ENCODE assay signal across 18 cellular contexts in genomic region chr10:74373059-74373458, GRCh38.
DNase-seq lines count a peak whose midpoint lies in the region; ATAC-seq and TF ChIP-seq lines count a peak whose summit lies in the region.
"Had no signal": no experiment of that assay in that cellular context is flagged by ENCODE, and none has a peak within 500 bp of the region (broad histone marks: within the 10 kb centered on the region; RNA-seq: fewer than 3 reads in every experiment).

No MANE protein-coding gene starts in this region.

- H3K9ac ChIP-seq in PC-3 (ENCODE audit: low read length), result no peak overlapping the region
- H3K9ac ChIP-seq: BLaER1 treated with 17β-estradiol and CSF1 and Interleukin-3, amounts not matched to agents 10 nM and 100 nM; KMS-11 had no signal

- H3K4me1 ChIP-seq in PC-3 (ENCODE audit: insufficient read depth, low read length), result peaks cover 5% of the 10 kb centered on the region; the same call in 1 of the 2 replicates

- H3K79me2 ChIP-seq in PC-3 (ENCODE audit: low read length), result peaks cover 13% of the 10 kb centered on the region; the same call in 1 of the 2 replicates

- CTCF ChIA-PET in PC-3 (lab: Charles Lee), result no interaction called here

- no peak overlapping the region for H3K4me3 ChIP-seq in PC-3 (ENCODE audit: low read length)
- no peak overlapping the region for H3K4me3 ChIP-seq in fibroblast of mammary gland (ENCODE audit: control insufficient read depth, low read depth, low read length)
- H3K4me3 ChIP-seq: BLaER1 treated with 17β-estradiol and CSF1 and Interleukin-3, amounts not matched to agents 10 nM and 100 nM; GM12878 had no signal

- H3F3A ChIP-seq in PC-3 (ENCODE audit: low read length, unreplicated experiment), result no peaks in the 10 kb centered on the region

- BruUV-seq in PC-3 (replicated peaks; lab: Mats Ljungman, UMichigan), result no TSS peak

- intact Hi-C loops in PC-3 (cut with micrococcal nuclease), result no loop called here

- no peak overlapping the region for H3K4me2 ChIP-seq in PC-3 (ENCODE audit: low read length)
- H3K4me2 ChIP-seq: BLaER1 treated with 17β-estradiol and CSF1 and Interleukin-3, amounts not matched to agents 10 nM and 100 nM; KMS-11 had no signal

- DNase-seq in ELR (ENCODE audit: low read depth) (peak; percentile 62), HCEC 1CT (peak; percentile 34), PC-3 (no peak), fibroblast of mammary gland (ENCODE audit: low read depth) (peak; percentile 49), NCI-H526 treated with DMSO at 0.1 percent for 48 hours (lab: John Stamatoyannopoulos, UW) (no peak), DMS153 (lab: John Stamatoyannopoulos, UW) (no peak), DMS53 treated with DMSO at 0.1 percent for 48 hours (lab: John Stamatoyannopoulos, UW; ENCODE audit: unreplicated experiment) (no peak)
- DNase-seq in activated naive CD4-positive, alpha-beta T cell (lab: John Stamatoyannopoulos, UW), result no peak
- DNase-seq: 8988T; CD8-positive, alpha-beta memory T cell; COR-L47; DMS 273 treated with DMSO at 0.1 percent for 48 hours; DMS79; GOT3; H9 had no signal

- TF ChIP-seq CTCF in PC-3 (conservative IDR thresholded peaks at IDR 0.05; ENCODE audit: low read depth, low read length), result no peak
- no peak for TF ChIP-seq CTCF in fibroblast of mammary gland (conservative IDR thresholded peaks at IDR 0.05; ENCODE audit: control insufficient read depth, insufficient read depth, low read depth, low read length)

- no peak overlapping the region for H2AFZ ChIP-seq in PC-3 (ENCODE audit: low read length)

- POLR2A ChIA-PET in PC-3 (lab: Charles Lee; ENCODE audit: unreplicated experiment), result interaction anchor here (0.7 kb wide), 1 partner anchor 69 kb away, joined by 7 read pairs; no protein-coding TSS in a partner anchor

- H3K9me2 ChIP-seq in PC-3 (replicated peaks; ENCODE audit: low read length), result no peaks in the 10 kb centered on the region

- no peaks in the 10 kb centered on the region for H3K9me3 ChIP-seq in PC-3 (ENCODE audit: low read length)
- H3K9me3 ChIP-seq: BLaER1 treated with 17β-estradiol and CSF1 and Interleukin-3, amounts not matched to agents 10 nM and 100 nM had no signal

- no peak overlapping the region for H3K27ac ChIP-seq in PC-3 (ENCODE audit: low read length)
- H3K27ac ChIP-seq: BLaER1 treated with 17β-estradiol and CSF1 and Interleukin-3, amounts not matched to agents 10 nM and 100 nM; KMS-11 had no signal

- peaks cover 20% of the 10 kb centered on the region; the same call in 1 of the 2 replicates for H3K36me3 ChIP-seq in PC-3 (ENCODE audit: low read depth, low read length)

- no peaks in the 10 kb centered on the region for H3K27me3 ChIP-seq in PC-3 (ENCODE audit: low read length)
- H3K27me3 ChIP-seq: BLaER1 treated with 17β-estradiol and CSF1 and Interleukin-3, amounts not matched to agents 10 nM and 100 nM had no signal

- H4K20me1 ChIP-seq in PC-3 (ENCODE audit: low read length), result 0 out of 2 replicates have a peak, but pooled peaks cover 5% of the 10 kb centered on the region
- H4K20me1 ChIP-seq: BLaER1 treated with 17β-estradiol and CSF1 and Interleukin-3, amounts not matched to agents 10 nM and 100 nM had no signal

- ATAC-seq in PC-3, result peak; percentile 70
- ATAC-seq: GM12878 had no signal

Comparison
In these comparisons a context has a peak if more than half of its experiments do, and no peak if none do; other contexts are left out.
1. DNase-seq: peak in ELR (single experiment), HCEC 1CT (single experiment) and fibroblast of mammary gland (single experiment); none in PC-3 (single experiment), NCI-H526 treated with DMSO at 0.1 percent for 48 hours (single experiment), DMS153 (single experiment), activated naive CD4-positive, alpha-beta T cell (0 of 4) and DMS53 treated with DMSO at 0.1 percent for 48 hours (single experiment).